In genomic region chr22:33180371-33180770, GRCh38 we compare ENCODE assay signal across 21 cellular contexts.
DNase-seq lines count a peak whose midpoint lies in the region; ATAC-seq and TF ChIP-seq lines count a peak whose summit lies in the region.
"Had no signal": no experiment of that assay in that cellular context is flagged by ENCODE, and none has a peak within 500 bp of the region (broad histone marks: within the 10 kb centered on the region; RNA-seq: fewer than 3 reads in every experiment).

No MANE protein-coding gene starts in this region.

- ATAC-seq in naive thymus-derived CD4-positive, alpha-beta T cell, result no peak
- no peak for ATAC-seq in GM18505 (IDR thresholded peaks at IDR 0.05; ENCODE audit: unreplicated experiment)
- ATAC-seq: K562, SK-N-SH treated with all-trans-retinoic acid at 6 μM for 48 hours had no signal

- H3K9me3 ChIP-seq in naive thymus-derived CD4-positive, alpha-beta T cell (ENCODE audit: control insufficient read depth in 2 of 3, low read length in 3 of 3), result no peaks in the 10 kb centered on the region

- no peak overlapping the region for H3K27ac Mint-ChIP-seq in naive thymus-derived CD4-positive, alpha-beta T cell
- H3K27ac Mint-ChIP-seq in activated CD4-positive, alpha-beta T cell treated with anti-CD3 and anti-CD28 coated beads, Interleukin-2, amount 10 ng/mL, durations not matched to agents 24 days and 14 days, result no peak overlapping the region
- H3K27ac Mint-ChIP-seq: CD14-positive monocyte had no signal

- H3K4me3 Mint-ChIP-seq in naive thymus-derived CD4-positive, alpha-beta T cell, result no peak overlapping the region
- H3K4me3 Mint-ChIP-seq in activated CD4-positive, alpha-beta T cell treated with anti-CD3 and anti-CD28 coated beads, Interleukin-2, amount 10 ng/mL, durations not matched to agents 24 days and 14 days, result no peak overlapping the region
- H3K4me3 Mint-ChIP-seq: CD14-positive monocyte had no signal

- no peak overlapping the region for H3K4me3 ChIP-seq in naive thymus-derived CD4-positive, alpha-beta T cell (ENCODE audit: low read length)
- H3K4me3 ChIP-seq: K562, PC-9 had no signal

- intact Hi-C loops in naive thymus-derived CD4-positive, alpha-beta T cell (cut with micrococcal nuclease), result no loop called here
- intact Hi-C loops in activated CD4-positive, alpha-beta T cell treated with anti-CD3 and anti-CD28 coated beads, Interleukin-2, amount 10 ng/mL, durations not matched to agents 24 days and 14 days (cut with micrococcal nuclease), result no loop called here

- POLR2A ChIA-PET in naive thymus-derived CD4-positive, alpha-beta T cell (lab: Charles Lee), result no interaction called here

- no peaks in the 10 kb centered on the region for H3K36me3 ChIP-seq in naive thymus-derived CD4-positive, alpha-beta T cell (ENCODE audit: control insufficient read depth in 2 of 3, insufficient read depth in 3 of 3, low read length in 3 of 3)

- no peak overlapping the region for H3K27ac ChIP-seq in naive thymus-derived CD4-positive, alpha-beta T cell (ENCODE audit: low read depth, low read length)
- H3K27ac ChIP-seq: PC-9, RWPE1 had no signal

- CTCF ChIA-PET in naive thymus-derived CD4-positive, alpha-beta T cell (lab: Charles Lee), result no interaction called here

- in situ Hi-C loops in G401 (cut with HindIII; ENCODE audit: low sequenced_read_pairs), result no loop called here

- H3K4me1 Mint-ChIP-seq in naive thymus-derived CD4-positive, alpha-beta T cell, result no peaks in the 10 kb centered on the region
- H3K4me1 Mint-ChIP-seq in activated CD4-positive, alpha-beta T cell treated with anti-CD3 and anti-CD28 coated beads, Interleukin-2, amount 10 ng/mL, durations not matched to agents 24 days and 14 days, result no peaks in the 10 kb centered on the region
- H3K4me1 Mint-ChIP-seq: CD14-positive monocyte had no signal

- peaks cover 0 to 11% (median 3%) of the 10 kb centered on the region in 11 donors for H3K9me3 Mint-ChIP-seq in naive thymus-derived CD4-positive, alpha-beta T cell
- no peaks in the 10 kb centered on the region for H3K9me3 Mint-ChIP-seq in activated CD4-positive, alpha-beta T cell treated with anti-CD3 and anti-CD28 coated beads, Interleukin-2, amount 10 ng/mL, durations not matched to agents 24 days and 14 days

- H3K4me1 ChIP-seq in naive thymus-derived CD4-positive, alpha-beta T cell (ENCODE audit: control insufficient read depth in 2 of 2, insufficient read depth in 2 of 2, low read length in 2 of 2), result no peaks in the 10 kb centered on the region

- TF ChIP-seq POLR2A in GM18505 (IDR thresholded peaks at IDR 0.05; ENCODE audit: borderline replicate concordance, extremely low read depth, insufficient read depth, insufficient read length), result no peak

- H3K36me3 Mint-ChIP-seq in naive thymus-derived CD4-positive, alpha-beta T cell, result no peaks in the 10 kb centered on the region
- no peaks in the 10 kb centered on the region for H3K36me3 Mint-ChIP-seq in activated CD4-positive, alpha-beta T cell treated with anti-CD3 and anti-CD28 coated beads, Interleukin-2, amount 10 ng/mL, durations not matched to agents 24 days and 14 days (ENCODE audit: low read depth)
- H3K36me3 Mint-ChIP-seq: CD14-positive monocyte had no signal

- H3K27me3 ChIP-seq in naive thymus-derived CD4-positive, alpha-beta T cell (ENCODE audit: control insufficient read depth in 2 of 2, insufficient read depth in 2 of 2, low read length in 2 of 2), result no peaks in the 10 kb centered on the region

- H3K27me3 Mint-ChIP-seq in naive thymus-derived CD4-positive, alpha-beta T cell, result peaks cover 2 to 28% (median 23%) of the 10 kb centered on the region in 5 donors
- no peaks in the 10 kb centered on the region for H3K27me3 Mint-ChIP-seq in activated CD4-positive, alpha-beta T cell treated with anti-CD3 and anti-CD28 coated beads, Interleukin-2, amount 10 ng/mL, durations not matched to agents 24 days and 14 days

- DNase-seq in G401 (ENCODE audit: low spot score) (peak; percentile 59), NCI-H1694 treated with DMSO at 0.1 percent for 48 hours (lab: John Stamatoyannopoulos, UW) (peak; percentile 93), amniotic stem cell (lab: John Stamatoyannopoulos, UW) (peak; percentile 3), inferior parietal cortex (ENCODE audit: extremely low spot score) (peak; percentile 53)
- no peak for DNase-seq in naive thymus-derived CD4-positive, alpha-beta T cell
- DNase-seq in activated CD4-positive, alpha-beta T cell treated with anti-CD3 and anti-CD28 coated beads, Interleukin-2, amount 10 ng/mL, durations not matched to agents 24 days and 14 days, result no peak
- DNase-seq: ACHN, AML-193, GF-D8, NCI-H1417, NCI-H2029, NCI-H446 treated with DMSO at 0.1 percent for 48 hours, NCI-H774, PC-9, SIG-M5, T-helper 1 cell had no signal

Comparison
In these comparisons a context has a peak if more than half of its experiments do, and no peak if none do; other contexts are left out.
1. DNase-seq: peak in G401 (single experiment), NCI-H1694 treated with DMSO at 0.1 percent for 48 hours (single experiment), amniotic stem cell (single experiment) and inferior parietal cortex (single experiment); none in naive thymus-derived CD4-positive, alpha-beta T cell (0 of 9) and activated CD4-positive, alpha-beta T cell treated with anti-CD3 and anti-CD28 coated beads, Interleukin-2, amount 10 ng/mL, durations not matched to agents 24 days and 14 days (single experiment).